ENCODE assay signal across 23 cellular contexts in genomic region chr21:41837756-41838297, GRCh38.
"Had no signal": no experiment of that assay in that cellular context is flagged by ENCODE, and none has a peak within 500 bp of the region (broad histone marks: within the 10 kb centered on the region; RNA-seq: fewer than 3 reads in every experiment).

No MANE protein-coding gene starts in this region.

- H3K27ac Mint-ChIP-seq: activated CD8-positive, alpha-beta T cell treated with anti-CD3 and anti-CD28 coated beads for 36 hours; activated naive CD4-positive, alpha-beta T cell treated with anti-CD3 and anti-CD28 coated beads for 36 hours; brain; mesothelial cell of epicardium; nephron had no signal

- H3K4me1 ChIP-seq: foreskin keratinocyte, suprapubic skin, transverse colon, vagina had no signal

- FAIRE-seq: colon, islet of Langerhans had no signal

- H3K27me3 ChIP-seq: foreskin keratinocyte, suprapubic skin, transverse colon, vagina had no signal

- H3K27ac ChIP-seq: foreskin keratinocyte, suprapubic skin, transverse colon, vagina had no signal

- DNase-seq: activated CD4-positive, alpha-beta T cell treated with anti-CD3 and anti-CD28 coated beads for 48 hours; activated CD8-positive, alpha-beta T cell treated with anti-CD3 and anti-CD28 coated beads for 36 hours; activated naive CD4-positive, alpha-beta T cell treated with anti-CD3 and anti-CD28 coated beads for 36 hours; activated T-cell treated with anti-CD3 and anti-CD28 coated beads, Interleukin-2, amount 50 U/mL, for 1 hour; anterior cingulate cortex; caudate nucleus; foreskin keratinocyte; glutamatergic neuron; hippocampal formation; occipital lobe; retina; stimulated activated naive CD8-positive, alpha-beta T cell treated with anti-CD3 and anti-CD28 coated beads, Interleukin-15, amount 100 ng/mL, for 72 hours; T-helper 2 cell; transverse colon had no signal

- H3K4me1 Mint-ChIP-seq: activated T-helper 17 cell treated with anti-CD3 and anti-CD28 coated beads, Interleukin-2, amount 50 U/mL, for 72 hours; brain; mesothelial cell of epicardium; nephron; stimulated activated naive CD8-positive, alpha-beta T cell treated with anti-CD3 and anti-CD28 coated beads, Interleukin-15, amount 100 ng/mL, for 72 hours had no signal

- H3K4me3 Mint-ChIP-seq: activated CD8-positive, alpha-beta T cell treated with anti-CD3 and anti-CD28 coated beads for 36 hours; activated naive CD4-positive, alpha-beta T cell treated with anti-CD3 and anti-CD28 coated beads for 36 hours; activated T-helper 17 cell treated with anti-CD3 and anti-CD28 coated beads, Interleukin-2, amount 50 U/mL, for 72 hours; brain; mesothelial cell of epicardium; nephron; stimulated activated naive CD8-positive, alpha-beta T cell treated with anti-CD3 and anti-CD28 coated beads, Interleukin-15, amount 100 ng/mL, for 72 hours had no signal

- H3K4me3 ChIP-seq: lung, suprapubic skin, transverse colon, vagina had no signal

- H3K27me3 Mint-ChIP-seq: activated CD8-positive, alpha-beta T cell treated with anti-CD3 and anti-CD28 coated beads for 36 hours; activated T-helper 17 cell treated with anti-CD3 and anti-CD28 coated beads, Interleukin-2, amount 50 U/mL, for 72 hours; brain; stimulated activated naive CD8-positive, alpha-beta T cell treated with anti-CD3 and anti-CD28 coated beads, Interleukin-15, amount 100 ng/mL, for 72 hours had no signal
